ENCODE assay signal across 9 cellular contexts in genomic region chr5:60687927-60688720, GRCh38. TPM values are rescaled to one million over a fixed set of nuclear protein-coding genes. Genes with fewer than 3 reads are reported as not detected.
DNase-seq lines count a peak whose midpoint lies in the region; ATAC-seq and TF ChIP-seq lines count a peak whose summit lies in the region.
"Had no signal": no experiment of that assay in that cellular context is flagged by ENCODE, and none has a peak within 500 bp of the region (broad histone marks: within the 10 kb centered on the region; RNA-seq: fewer than 3 reads in every experiment).

No MANE protein-coding gene starts in this region.

- H3K27ac Mint-ChIP-seq in naive thymus-derived CD8-positive, alpha-beta T cell = no peak overlapping the region
- H3K27ac Mint-ChIP-seq: CD4-positive, alpha-beta memory T cell had no signal

- POLR2A ChIA-PET in naive thymus-derived CD8-positive, alpha-beta T cell (lab: Charles Lee) = no interaction called here

- H3K36me3 Mint-ChIP-seq in naive thymus-derived CD8-positive, alpha-beta T cell = no peaks in the 10 kb centered on the region
- H3K36me3 Mint-ChIP-seq: CD4-positive, alpha-beta memory T cell had no signal

- peak; percentile 54 for TF ChIP-seq CTCF in astrocyte of the cerebellum (IDR thresholded peaks at IDR 0.05; ENCODE audit: low read depth, low read length, missing control alignments)

- peak; percentile 95 for ATAC-seq in GM21529 (IDR thresholded peaks at IDR 0.05; ENCODE audit: unreplicated experiment)
- ATAC-seq in naive thymus-derived CD8-positive, alpha-beta T cell = peak; percentile 37 to 53

- H3K4me1 Mint-ChIP-seq in naive thymus-derived CD8-positive, alpha-beta T cell = no peaks in the 10 kb centered on the region

- in situ Hi-C loops in astrocyte of the cerebellum (cut with HindIII; ENCODE audit: low sequenced_read_pairs) = no loop called here

- no peak overlapping the region for H3K4me3 Mint-ChIP-seq in naive thymus-derived CD8-positive, alpha-beta T cell
- H3K4me3 Mint-ChIP-seq: CD4-positive, alpha-beta memory T cell had no signal

- DNase-seq in NCI-H748 (lab: John Stamatoyannopoulos, UW; ENCODE audit: unreplicated experiment) (peak; percentile 33), NCI-H748 treated with DMSO at 0.1 percent for 48 hours (lab: John Stamatoyannopoulos, UW) (no peak), HT-29 (ENCODE audit: low spot score) (peak; percentile 64), astrocyte of the cerebellum (ENCODE audit: low read depth) (no peak), hippocampal formation (lab: John Stamatoyannopoulos, UW) (no peak)
- no peak for DNase-seq in naive thymus-derived CD8-positive, alpha-beta T cell
- DNase-seq in activated naive CD4-positive, alpha-beta T cell treated with Interleukin-2 at 50 U/mL for 16 hours = no peak

- no peak overlapping the region for H3K4me3 ChIP-seq in astrocyte of the cerebellum (ENCODE audit: low read depth, low read length)

- no peaks in the 10 kb centered on the region for H3K9me3 Mint-ChIP-seq in naive thymus-derived CD8-positive, alpha-beta T cell
- H3K9me3 Mint-ChIP-seq: CD4-positive, alpha-beta memory T cell had no signal

- peaks cover 0 to 4% (median 0%) of the 10 kb centered on the region in 5 donors for H3K27me3 Mint-ChIP-seq in naive thymus-derived CD8-positive, alpha-beta T cell
- H3K27me3 Mint-ChIP-seq: CD4-positive, alpha-beta memory T cell had no signal

RNA-seq across cellular contexts. Expression of gene DEPDC1B, which starts 11.8 kb away (rescaled TPM):
- 18.4 and 20.5 TPM in 2 replicates for total RNA-seq in HT-29 (2014; rRNA removed; shearing (Covaris generic))
- not detected for total RNA-seq in naive thymus-derived CD8-positive, alpha-beta T cell
- polyA plus RNA-seq in naive thymus-derived CD8-positive, alpha-beta T cell = under 1 TPM in 2 of 3 donors, not detected in 1; 0.09 to 0.37 TPM

Comparison
In these comparisons a context has a peak if more than half of its experiments do, and no peak if none do; other contexts are left out.
1. DNase-seq: peak in NCI-H748 (single experiment) and HT-29 (single experiment); none in NCI-H748 treated with DMSO at 0.1 percent for 48 hours (single experiment), astrocyte of the cerebellum (single experiment), naive thymus-derived CD8-positive, alpha-beta T cell (0 of 10), hippocampal formation (0 of 2) and activated naive CD4-positive, alpha-beta T cell treated with Interleukin-2 at 50 U/mL for 16 hours (single experiment).
2. RNA of gene DEPDC1B, which starts 11.8 kb away (total RNA-seq): 18.4 to 20.5 TPM in HT-29; not detected in naive thymus-derived CD8-positive, alpha-beta T cell; every median in the first group is over 10 times any median in the second.